16 cellular contexts compared by ENCODE assay signal in the genomic region with DNA sequence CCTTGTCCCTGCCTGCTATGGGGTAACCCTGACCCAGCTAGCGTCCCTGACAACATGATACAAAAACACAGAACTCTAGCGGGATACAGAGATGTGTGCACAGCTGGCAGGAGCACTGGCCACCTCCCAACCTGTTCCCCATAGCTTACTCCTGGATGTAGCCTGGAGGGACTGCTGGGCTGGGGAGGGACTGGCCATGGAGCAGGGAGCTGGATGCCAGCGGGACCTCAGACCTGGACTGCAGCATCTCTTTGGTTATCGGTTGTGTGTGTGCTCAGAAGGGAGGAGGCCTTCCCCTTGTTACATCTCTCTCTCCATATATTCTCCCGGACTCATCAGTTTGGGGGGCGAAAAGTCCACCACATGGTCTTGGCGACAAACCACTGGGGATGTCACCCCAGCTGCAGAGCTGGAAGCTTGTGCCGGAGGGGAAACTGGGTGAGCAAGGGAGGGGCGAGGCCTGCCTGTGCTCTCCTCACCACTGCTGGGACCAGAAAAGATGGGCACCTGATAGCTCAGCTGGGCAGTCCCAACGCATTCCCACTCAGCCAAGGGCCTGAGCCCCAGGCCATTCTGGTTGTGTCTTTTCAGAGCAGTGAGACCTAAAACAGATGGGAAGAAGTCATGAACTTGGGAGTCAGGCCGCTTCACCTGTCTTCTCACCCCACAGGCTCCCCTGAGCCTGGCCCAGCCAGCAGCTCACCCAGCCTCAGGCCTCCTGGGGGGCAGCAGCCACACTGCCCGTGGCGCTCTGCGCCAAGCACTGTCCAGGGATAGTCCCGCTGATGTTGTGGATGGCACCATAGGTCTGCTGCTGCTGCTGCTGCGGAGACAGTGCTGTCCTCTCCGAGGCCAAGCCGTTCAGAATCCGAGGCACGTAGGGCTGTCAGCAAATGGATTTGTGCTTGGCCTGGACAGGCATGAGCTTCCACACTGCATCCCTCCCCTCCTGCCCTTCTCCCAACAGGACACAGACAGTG. TPM values are rescaled to one million over a fixed set of nuclear protein-coding genes. Genes with fewer than 3 reads are reported as not detected.
DNase-seq lines count a peak whose midpoint lies in the region; ATAC-seq and TF ChIP-seq lines count a peak whose summit lies in the region.
"Had no signal": no experiment of that assay in that cellular context is flagged by ENCODE, and none has a peak within 500 bp of the region (broad histone marks: within the 10 kb centered on the region; RNA-seq: fewer than 3 reads in every experiment).

No MANE protein-coding gene starts in this region.

- CTCF ChIA-PET in WTC11 (lab: Charles Lee) = interaction anchor here (0.6 to 3.0 kb wide), 26 partner anchors 9 to 373 kb away, joined by 3 to 32 read pairs (median 4); partner anchors contain the start of genes EPHX1, LEFTY1, SRP9 and TMEM63A
- CTCF ChIA-PET in activated naive CD4-positive, alpha-beta T cell treated with anti-CD3 and anti-CD28 coated beads, Interleukin-2, amount 10 ng/mL, durations not matched to agents 7 days and 5 days (lab: Charles Lee) = interaction anchor here (0.7 kb wide), 1 partner anchor 69 kb away, joined by 3 read pairs; the partner anchor contains the start of gene SRP9

- POLR2A ChIA-PET in WTC11 (lab: Charles Lee) = interaction anchor here (1.2 to 1.5 kb wide), 2 partner anchors 35 to 69 kb away, joined by 3 to 5 read pairs; partner anchors contain the start of gene SRP9

- H3K36me3 ChIP-seq in left ventricle myocardium inferior (peaks cover 68% of the 10 kb centered on the region), right atrium auricular region (peaks cover 26% of the 10 kb centered on the region), right lobe of liver (peaks cover 0 to 62% (median 27%) of the 10 kb centered on the region in 4 donors), vagina (peaks cover 0 to 59% of the 10 kb centered on the region in 2 donors)

- no peak for TF ChIP-seq CTCF in left ventricle myocardium inferior (IDR thresholded peaks at IDR 0.05; ENCODE audit: borderline replicate concordance)
- TF ChIP-seq CTCF in right atrium auricular region (IDR thresholded peaks at IDR 0.05) = no peak
- TF ChIP-seq CTCF in WTC11 (IDR thresholded peaks at IDR 0.05) = no peak
- no peak for TF ChIP-seq CTCF in right lobe of liver (IDR thresholded peaks at IDR 0.05)
- no peak for TF ChIP-seq CTCF in vagina (IDR thresholded peaks at IDR 0.05)

- peaks cover 11% of the 10 kb centered on the region for H3K9me3 Mint-ChIP-seq in WTC11
- no peaks in the 10 kb centered on the region for H3K9me3 Mint-ChIP-seq in activated T-cell treated with anti-CD3 and anti-CD28 coated beads, Interleukin-2, amount 50 U/mL, for 4 hours
- no peaks in the 10 kb centered on the region for H3K9me3 Mint-ChIP-seq in activated naive CD4-positive, alpha-beta T cell treated with anti-CD3 and anti-CD28 coated beads, Interleukin-2, amount 10 ng/mL, durations not matched to agents 7 days and 5 days
- H3K9me3 Mint-ChIP-seq: activated CD4-positive, alpha-beta memory T cell treated with anti-CD3 and anti-CD28 coated beads for 36 hours; dendritic cell treated with granulocyte-macrophage colony-stimulating factor and Interleukin-4, amounts not matched to agents 40 ng/mL and 50 ng/mL, for 4 days had no signal

- H3K4me3 Mint-ChIP-seq in WTC11 = no peak overlapping the region
- H3K4me3 Mint-ChIP-seq in activated T-cell treated with anti-CD3 and anti-CD28 coated beads, Interleukin-2, amount 50 U/mL, for 4 hours = no peak overlapping the region
- no peak overlapping the region for H3K4me3 Mint-ChIP-seq in activated naive CD4-positive, alpha-beta T cell treated with anti-CD3 and anti-CD28 coated beads, Interleukin-2, amount 10 ng/mL, durations not matched to agents 7 days and 5 days
- H3K4me3 Mint-ChIP-seq: activated CD4-positive, alpha-beta memory T cell treated with anti-CD3 and anti-CD28 coated beads for 36 hours; dendritic cell treated with granulocyte-macrophage colony-stimulating factor and Interleukin-4, amounts not matched to agents 40 ng/mL and 50 ng/mL, for 4 days had no signal

- H3K27ac Mint-ChIP-seq in WTC11 = 0 out of 2 replicates have a peak overlapping the region, but pooled peaks have one; percentile 36
- no peak overlapping the region for H3K27ac Mint-ChIP-seq in activated naive CD4-positive, alpha-beta T cell treated with anti-CD3 and anti-CD28 coated beads, Interleukin-2, amount 10 ng/mL, durations not matched to agents 7 days and 5 days
- H3K27ac Mint-ChIP-seq: activated CD4-positive, alpha-beta memory T cell treated with anti-CD3 and anti-CD28 coated beads for 36 hours; dendritic cell treated with granulocyte-macrophage colony-stimulating factor and Interleukin-4, amounts not matched to agents 40 ng/mL and 50 ng/mL, for 4 days had no signal

- peak overlapping the region; percentile 58 for H3K27ac ChIP-seq in left ventricle myocardium inferior (replicated peaks)
- H3K27ac ChIP-seq in right atrium auricular region = no peak overlapping the region
- H3K27ac ChIP-seq in right lobe of liver = peak overlapping the region in 1 of 3 donors; percentile 4
- peak overlapping the region; percentile 60 for H3K27ac ChIP-seq in vagina
- H3K27ac ChIP-seq: thyroid gland had no signal

- H3K27me3 Mint-ChIP-seq in WTC11 (ENCODE audit: low read depth) = peaks cover 3% of the 10 kb centered on the region; the same call in 1 of the 2 replicates
- no peaks in the 10 kb centered on the region for H3K27me3 Mint-ChIP-seq in activated T-cell treated with anti-CD3 and anti-CD28 coated beads, Interleukin-2, amount 50 U/mL, for 4 hours (ENCODE audit: low read depth)
- no peaks in the 10 kb centered on the region for H3K27me3 Mint-ChIP-seq in activated naive CD4-positive, alpha-beta T cell treated with anti-CD3 and anti-CD28 coated beads, Interleukin-2, amount 10 ng/mL, durations not matched to agents 7 days and 5 days
- H3K27me3 Mint-ChIP-seq: activated CD4-positive, alpha-beta memory T cell treated with anti-CD3 and anti-CD28 coated beads for 36 hours; dendritic cell treated with granulocyte-macrophage colony-stimulating factor and Interleukin-4, amounts not matched to agents 40 ng/mL and 50 ng/mL, for 4 days had no signal

- peaks cover 12% of the 10 kb centered on the region for H3K4me1 Mint-ChIP-seq in WTC11
- peaks cover 42% of the 10 kb centered on the region for H3K4me1 Mint-ChIP-seq in activated T-cell treated with anti-CD3 and anti-CD28 coated beads, Interleukin-2, amount 50 U/mL, for 4 hours (ENCODE audit: low read depth)
- H3K4me1 Mint-ChIP-seq in activated naive CD4-positive, alpha-beta T cell treated with anti-CD3 and anti-CD28 coated beads, Interleukin-2, amount 10 ng/mL, durations not matched to agents 7 days and 5 days = peaks cover 35% of the 10 kb centered on the region

- H3K9me3 ChIP-seq in left ventricle myocardium inferior (replicated peaks) = no peaks in the 10 kb centered on the region
- no peaks in the 10 kb centered on the region for H3K9me3 ChIP-seq in right atrium auricular region
- H3K9me3 ChIP-seq in right lobe of liver = no peaks in the 10 kb centered on the region
- H3K9me3 ChIP-seq in vagina = no peaks in the 10 kb centered on the region
- H3K9me3 ChIP-seq: ascending aorta, esophagus squamous epithelium, psoas muscle, thyroid gland had no signal

- H3K27me3 ChIP-seq in left ventricle myocardium inferior (ENCODE audit: low read depth) (no peaks in the 10 kb centered on the region), right atrium auricular region (no peaks in the 10 kb centered on the region), right lobe of liver (no peaks in the 10 kb centered on the region), vagina (no peaks in the 10 kb centered on the region)
- H3K27me3 ChIP-seq: ascending aorta, esophagus squamous epithelium, thyroid gland had no signal

- TF ChIP-seq POLR2A in right lobe of liver (IDR thresholded peaks at IDR 0.05) (no peak), vagina (IDR thresholded peaks at IDR 0.05) (no peak)

- WGBS in right lobe of liver (ENCODE audit: insufficient coverage, low coverage, low lambda C conversion rate, missing lambda C conversion rate) = 52% methylated on average over 10 of the region's 20 CpGs

- peaks cover 50% of the 10 kb centered on the region for H3K36me3 Mint-ChIP-seq in WTC11
- H3K36me3 Mint-ChIP-seq in activated T-cell treated with anti-CD3 and anti-CD28 coated beads, Interleukin-2, amount 50 U/mL, for 4 hours (ENCODE audit: insufficient read depth) = peaks cover 7% of the 10 kb centered on the region
- H3K36me3 Mint-ChIP-seq in activated naive CD4-positive, alpha-beta T cell treated with anti-CD3 and anti-CD28 coated beads, Interleukin-2, amount 10 ng/mL, durations not matched to agents 7 days and 5 days = peaks cover 48% of the 10 kb centered on the region

- H3K4me3 ChIP-seq in left ventricle myocardium inferior (no peak overlapping the region), right atrium auricular region (no peak overlapping the region), right lobe of liver (no peak overlapping the region), vagina (no peak overlapping the region)
- H3K4me3 ChIP-seq: ascending aorta, esophagus squamous epithelium, psoas muscle, thyroid gland had no signal

- no peak for ATAC-seq in WTC11
- peak in 3 of 4 donors; percentile 2 to 4 (median 3) for ATAC-seq in right lobe of liver
- no peak for ATAC-seq in activated T-cell treated with anti-CD3 and anti-CD28 coated beads, Interleukin-2, amount 50 U/mL, for 4 hours

- peaks cover 50% of the 10 kb centered on the region for H3K4me1 ChIP-seq in left ventricle myocardium inferior
- H3K4me1 ChIP-seq in right atrium auricular region = peaks cover 0 to 37% of the 10 kb centered on the region in 2 donors
- H3K4me1 ChIP-seq in right lobe of liver = peaks cover 0 to 5% (median 0%) of the 10 kb centered on the region in 4 donors
- peaks cover 24% of the 10 kb centered on the region for H3K4me1 ChIP-seq in vagina
- H3K4me1 ChIP-seq: psoas muscle, thyroid gland had no signal

- intact Hi-C loops in left ventricle myocardium inferior (cut with micrococcal nuclease) (no loop called here), right lobe of liver (cut with DNase I) (loop anchor here in 1 of 2 donors (10.0 kb wide), 1 partner anchor 72 kb away; the partner anchor contains the start of gene SRP9), vagina (cut with DNase I) (loop anchor here (5.0 to 10.0 kb wide), 3 partner anchors 69 to 372 kb away; partner anchors contain the start of gene SRP9)

- DNase-seq in left ventricle myocardium inferior (no peak), right atrium auricular region (ENCODE audit: low spot score) (no peak), WTC11 (ENCODE audit: low spot score) (no peak), right lobe of liver (peak in 2 of 3 donors; percentile 31 to 58), vagina (ENCODE audit: extremely low spot score in 2 of 2) (peak in 1 of 2 donors; percentile 87)
- DNase-seq in activated T-cell treated with anti-CD3 and anti-CD28 coated beads, Interleukin-2, amount 50 U/mL, for 4 hours = no peak
- no peak for DNase-seq in activated naive CD4-positive, alpha-beta T cell treated with anti-CD3 and anti-CD28 coated beads, Interleukin-2, amount 10 ng/mL, durations not matched to agents 7 days and 5 days
- DNase-seq in activated CD4-positive, alpha-beta T cell treated with anti-CD3 and anti-CD28 coated beads, Interleukin-2, amount 50 U/mL, for 4 hours = no peak
- DNase-seq: esophagus squamous epithelium, NCI-H1048 had no signal

RNA-seq across cellular contexts. Expression of gene TMEM63A, which starts 35.6 kb away (rescaled TPM):
- 30.4 TPM for total RNA-seq in left ventricle myocardium inferior
- total RNA-seq in right atrium auricular region = 10 to 100 TPM; 16.0 to 19.0 TPM
- 61.1 to 91.7 TPM (median 69.3 TPM) in 3 replicates for total RNA-seq in WTC11 (2021)
- total RNA-seq in right lobe of liver = 10 to 100 TPM; 32.1 to 81.5 (median 44.9) TPM
- total RNA-seq in vagina = 38.1 TPM
- 10 to 100 TPM in 1 of 3 donors, 1 to 10 TPM in 2; 7.1 to 13.5 (median 9.1) TPM for total RNA-seq in activated T-cell treated with anti-CD3 and anti-CD28 coated beads, Interleukin-2, amount 50 U/mL, for 4 hours

RNA-seq across cellular contexts. Expression of gene EPHX1, which starts 36.7 kb away (rescaled TPM):
- total RNA-seq in left ventricle myocardium inferior = 49.7 TPM
- total RNA-seq in right atrium auricular region = 10 to 100 TPM; 57.7 to 66.0 TPM
- total RNA-seq in WTC11 (2021) = 60.9 to 66.2 TPM (median 64.4 TPM) in 3 replicates
- total RNA-seq in right lobe of liver = 1,000 to 10,000 TPM in 3 of 6 experiments, 100 to 1,000 TPM in 3; 331 to 4,402 (median 1,032) TPM
- total RNA-seq in vagina = 142 TPM
- total RNA-seq in activated T-cell treated with anti-CD3 and anti-CD28 coated beads, Interleukin-2, amount 50 U/mL, for 4 hours = 1 to 10 TPM; 1.8 to 2.2 (median 1.9) TPM

RNA-seq across cellular contexts. Expression of gene LEFTY1, which starts 42.3 kb away (rescaled TPM):
- total RNA-seq in left ventricle myocardium inferior (0.55 TPM), right atrium auricular region (under 1 TPM in 1 of 2 donors, not detected in 1; 0.35 TPM), WTC11 (2021) (47.0 to 52.9 TPM (median 49.0 TPM) in 3 replicates), right lobe of liver (1 to 10 TPM in 1 of 6 experiments, under 1 TPM in 3, not detected in 2; 0.29 to 1.1 (median 0.54) TPM), vagina (not detected)
- total RNA-seq in activated T-cell treated with anti-CD3 and anti-CD28 coated beads, Interleukin-2, amount 50 U/mL, for 4 hours = under 1 TPM in 1 of 3 donors, not detected in 2; 0.22 TPM
- total RNA-seq: ascending aorta, esophagus squamous epithelium, SK-MEL-5 had no signal

Comparison
In these comparisons a context has a peak if more than half of its experiments do, and no peak if none do; other contexts are left out.
1. H3K27ac ChIP-seq: peak in left ventricle myocardium inferior (single experiment) and vagina (single experiment); none in right atrium auricular region (0 of 2).
2. DNase-seq: peak in right lobe of liver (2 of 3); none in left ventricle myocardium inferior (single experiment), right atrium auricular region (single experiment), WTC11 (single experiment), activated T-cell treated with anti-CD3 and anti-CD28 coated beads, Interleukin-2, amount 50 U/mL, for 4 hours (single experiment), activated naive CD4-positive, alpha-beta T cell treated with anti-CD3 and anti-CD28 coated beads, Interleukin-2, amount 10 ng/mL, durations not matched to agents 7 days and 5 days (single experiment) and activated CD4-positive, alpha-beta T cell treated with anti-CD3 and anti-CD28 coated beads, Interleukin-2, amount 50 U/mL, for 4 hours (0 of 2).
3. ATAC-seq: peak in right lobe of liver (3 of 4); none in WTC11 (single experiment) and activated T-cell treated with anti-CD3 and anti-CD28 coated beads, Interleukin-2, amount 50 U/mL, for 4 hours (0 of 2).
4. RNA of gene EPHX1, which starts 36.7 kb away (total RNA-seq): 331 to 4,402 TPM in right lobe of liver, 142 TPM in vagina (single experiment), 57.7 to 66.0 TPM in right atrium auricular region, 60.9 to 66.2 TPM in WTC11 and 49.7 TPM in left ventricle myocardium inferior (single experiment); 1.8 to 2.2 TPM in activated T-cell treated with anti-CD3 and anti-CD28 coated beads, Interleukin-2, amount 50 U/mL, for 4 hours; every median in the first group is over 10 times any median in the second.
5. RNA of gene LEFTY1, which starts 42.3 kb away (total RNA-seq): 47.0 to 52.9 TPM in WTC11; 0.55 TPM in left ventricle myocardium inferior (single experiment), 0.29 to 1.1 TPM in right lobe of liver, 0.35 TPM in right atrium auricular region, 0.22 TPM in activated T-cell treated with anti-CD3 and anti-CD28 coated beads, Interleukin-2, amount 50 U/mL, for 4 hours and not detected in vagina (single experiment); every median in the first group is over 10 times any median in the second.